ENCODE assay signal across 3 cellular contexts in the genomic region with DNA sequence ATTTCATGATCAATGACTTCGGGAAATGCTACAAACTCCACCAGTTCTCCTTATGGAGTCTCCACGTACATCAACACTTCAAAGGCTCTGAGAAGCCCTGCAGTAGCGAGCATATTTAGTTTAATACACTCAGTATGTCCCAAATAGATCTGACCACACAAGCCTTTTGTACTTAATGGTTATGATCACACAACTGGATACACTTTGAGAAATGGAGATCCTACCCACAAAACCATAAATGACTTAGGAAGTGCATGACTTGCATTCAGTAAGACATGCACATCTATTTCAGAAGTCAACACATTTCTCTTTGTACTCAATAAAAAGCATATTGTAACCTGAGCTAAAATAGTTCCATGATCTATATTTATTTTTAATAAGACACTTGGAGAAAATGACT.
"Had no signal": no experiment of that assay in that cellular context is flagged by ENCODE, and none has a peak within 500 bp of the region (broad histone marks: within the 10 kb centered on the region; RNA-seq: fewer than 3 reads in every experiment).

No MANE protein-coding gene starts in this region.

- H3K4me3 ChIP-seq: GM12878 had no signal

- ATAC-seq: GM12878 had no signal

- DNase-seq: GDM1, GF-D8 had no signal
